In the genomic region with DNA sequence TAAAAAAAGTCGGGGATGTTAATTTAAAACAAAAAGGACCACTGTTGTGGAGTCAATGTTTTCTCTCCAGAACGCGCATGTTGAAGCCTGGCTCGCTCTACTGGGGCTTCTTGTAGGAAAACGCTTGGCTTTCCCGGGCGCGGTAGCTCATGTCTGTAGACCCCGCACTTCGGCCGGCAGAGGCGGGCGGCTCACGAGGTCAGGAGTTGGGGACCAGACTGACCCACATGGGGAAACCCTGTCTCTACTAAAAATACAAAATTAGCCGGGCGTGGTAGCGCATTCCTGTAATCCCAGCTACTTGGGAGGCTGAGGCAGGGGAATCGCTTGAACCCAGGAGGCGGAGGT, we compare ENCODE assay signal across 23 cellular contexts. TPM values are rescaled to one million over a fixed set of nuclear protein-coding genes. Genes with fewer than 3 reads are reported as not detected.
A peak's percentile ranks its signal among the peaks of the same experiment; 100 is the strongest.
DNase-seq lines count a peak whose midpoint lies in the region; ATAC-seq and TF ChIP-seq lines count a peak whose summit lies in the region.
"Had no signal": no experiment of that assay in that cellular context is flagged by ENCODE, and none has a peak within 500 bp of the region (broad histone marks: within the 10 kb centered on the region; RNA-seq: fewer than 3 reads in every experiment).

No MANE protein-coding gene starts in this region.

- WGBS in mammary epithelial cell (ENCODE audit: low coverage, missing lambda C conversion rate), result 31% methylated on average over 8 of the region's 19 CpGs
- WGBS in spleen, 5 donors, result 95 to 98% (median 96%) methylated on average over 19 of the region's 19 CpGs

- no peaks in the 10 kb centered on the region for H3F3A ChIP-seq in GM23338 (replicated peaks; ENCODE audit: low read depth)

- POLR2A ChIA-PET in T-cell (lab: Charles Lee), result no interaction called here

- no TSS peak for BruUV-seq in mammary epithelial cell (replicated peaks; lab: Mats Ljungman, UMichigan)

- H3K27me3 ChIP-seq in GM23338 (ENCODE audit: insufficient read depth), result no peaks in the 10 kb centered on the region
- H3K27me3 ChIP-seq in mammary epithelial cell (ENCODE audit: insufficient read depth, low read length), result no peaks in the 10 kb centered on the region
- no peaks in the 10 kb centered on the region for H3K27me3 ChIP-seq in spleen (replicated peaks in 1 of 7)

- no peak overlapping the region for H3K9ac ChIP-seq in mammary epithelial cell (ENCODE audit: insufficient read depth, low read length)
- H3K9ac ChIP-seq: GM23248 had no signal

- H3K4me1 ChIP-seq in GM23338 (ENCODE audit: insufficient read depth) (0 out of 2 replicates have a peak, but pooled peaks cover 4% of the 10 kb centered on the region), mammary epithelial cell (ENCODE audit: insufficient read depth, low read length) (peaks cover 19% of the 10 kb centered on the region), spleen (peaks cover 0 to 18% (median 2%) of the 10 kb centered on the region in 6 donors)

- H3K9me3 Mint-ChIP-seq in GM23338 (no peaks in the 10 kb centered on the region), T-cell (peaks cover 9 to 14% (median 10%) of the 10 kb centered on the region in 3 donors)

- no peaks in the 10 kb centered on the region for H3K9me2 ChIP-seq in GM23338 (ENCODE audit: insufficient read depth)

- H3K4me2 ChIP-seq in GM23338 (peak overlapping the region; percentile 43; the same call in 1 of the 2 replicates), mammary epithelial cell (ENCODE audit: insufficient read depth, low read depth, low read length) (peak overlapping the region; percentile 75)

- no peaks in the 10 kb centered on the region for H3K36me3 ChIP-seq in GM23338 (ENCODE audit: insufficient read depth)
- H3K36me3 ChIP-seq in mammary epithelial cell (ENCODE audit: insufficient read depth, low read length), result no peaks in the 10 kb centered on the region
- peaks cover 0 to 80% (median 37%) of the 10 kb centered on the region in 6 donors for H3K36me3 ChIP-seq in spleen

- DNase-seq in GM23338 (ENCODE audit: low spot score), result no peak
- DNase-seq in mammary epithelial cell, result no peak
- DNase-seq in left lobe of liver (ENCODE audit: low spot score), result peak; percentile 29
- DNase-seq in spleen, result peak; percentile 40
- no peak for DNase-seq in AML-193 (lab: John Stamatoyannopoulos, UW)
- DNase-seq in T-cell, result no peak
- DNase-seq: Caco-2; CD4-positive, alpha-beta T cell; DMS 273 treated with DMSO at 0.1 percent for 48 hours; DMS79 treated with DMSO at 0.1 percent for 48 hours; GM23248; HCEC 1CT; NCI-H1092 treated with DMSO at 0.1 percent for 48 hours; NCI-H1436 treated with DMSO at 0.1 percent for 48 hours; NCI-H1930; NCI-H2227 treated with DMSO at 0.1 percent for 48 hours; NCI-H510A treated with DMSO at 0.1 percent for 48 hours; NCI-H774; NK-92 treated with Interleukin-12 subunit alpha and Interleukin-12 subunit beta, amount 100 ng/mL, for 24 hours had no signal

- H3K79me2 ChIP-seq in GM23338 (replicated peaks; ENCODE audit: insufficient read depth) (peaks cover 80% of the 10 kb centered on the region), mammary epithelial cell (ENCODE audit: insufficient read depth, low read length) (peaks cover 59% of the 10 kb centered on the region)

- H3K27me3 Mint-ChIP-seq in GM23338 (ENCODE audit: insufficient read depth, low read depth, poor library complexity), result peaks cover 2% of the 10 kb centered on the region
- H3K27me3 Mint-ChIP-seq in T-cell, result no peaks in the 10 kb centered on the region
- H3K27me3 Mint-ChIP-seq: CD4-positive, alpha-beta T cell had no signal

- H3K4me1 Mint-ChIP-seq in GM23338, result peaks cover 5% of the 10 kb centered on the region; the same call in 2 of the 3 replicates
- peaks cover 18 to 25% (median 22%) of the 10 kb centered on the region in 3 donors for H3K4me1 Mint-ChIP-seq in T-cell

- ATAC-seq in GM23338 (no peak), left lobe of liver (no peak), GM19395 (IDR thresholded peaks at IDR 0.05; ENCODE audit: unreplicated experiment) (no peak), T-cell (replicated peaks in 1 of 4) (no peak)

- intact Hi-C loops in mammary epithelial cell (cut with micrococcal nuclease), result no loop called here
- intact Hi-C loops in spleen (cut with DNase I; ENCODE audit: low total_unique reads), result no loop called here

- H3K9me3 ChIP-seq in mammary epithelial cell (replicated peaks; ENCODE audit: insufficient read depth, low read length) (no peaks in the 10 kb centered on the region), spleen (peaks cover 0 to 26% (median 19%) of the 10 kb centered on the region in 8 donors)

- no peak for TF ChIP-seq POLR2A in spleen (IDR thresholded peaks at IDR 0.05)

- H3K4me3 ChIP-seq in GM23338, result no peak overlapping the region
- H3K4me3 ChIP-seq in mammary epithelial cell (replicated peaks in 1 of 3; ENCODE audit: insufficient read depth in 1 of 3, low read depth in 2 of 3, low read length in 3 of 3), result no peak overlapping the region
- no peak overlapping the region for H3K4me3 ChIP-seq in spleen
- H3K4me3 ChIP-seq: GM23248, K562 had no signal

- peak overlapping the region; percentile 45; the same call in 1 of the 2 replicates for H3K27ac ChIP-seq in GM23338 (ENCODE audit: low read depth)
- no peak overlapping the region for H3K27ac ChIP-seq in mammary epithelial cell (ENCODE audit: insufficient read depth, low read depth, low read length)
- H3K27ac ChIP-seq in spleen, result no peak overlapping the region
- H3K27ac ChIP-seq: GM23248, HL-60, RWPE1 had no signal

- in situ Hi-C loops in mammary epithelial cell (cut with MboI; ENCODE audit: low sequenced_read_pairs in 2 of 2), result no loop called here

- H3K27ac Mint-ChIP-seq in GM23338 (no peak overlapping the region), T-cell (no peak overlapping the region)
- H3K27ac Mint-ChIP-seq: CD4-positive, alpha-beta T cell had no signal

- TF ChIP-seq CTCF in GM23338 (conservative IDR thresholded peaks at IDR 0.05; ENCODE audit: low read depth in 2 of 2) (no peak), mammary epithelial cell (conservative IDR thresholded peaks at IDR 0.05 in 1 of 2, IDR thresholded peaks at IDR 0.05 in 1 of 2; ENCODE audit: extremely low read depth in 1 of 2, insufficient read depth in 1 of 2, low read depth in 1 of 2, low read length in 2 of 2) (no peak), spleen (IDR thresholded peaks at IDR 0.05 in 8 of 11, conservative IDR thresholded peaks at IDR 0.05 in 3 of 11) (no peak)

- CTCF ChIA-PET in mammary epithelial cell (lab: Charles Lee; ENCODE audit: low non-redundant PET) (no interaction called here), T-cell (lab: Charles Lee) (no interaction called here)

- dilution Hi-C loops in mammary epithelial cell (cut with HindIII; ENCODE audit: low sequenced_read_pairs), result no loop called here

- peaks cover 42% of the 10 kb centered on the region for H3K36me3 Mint-ChIP-seq in GM23338 (ENCODE audit: low read depth)
- peaks cover 36% of the 10 kb centered on the region for H3K36me3 Mint-ChIP-seq in T-cell

- H4K20me1 ChIP-seq in GM23338 (replicated peaks; ENCODE audit: insufficient read depth) (peaks cover 69% of the 10 kb centered on the region), mammary epithelial cell (ENCODE audit: insufficient read depth, low read length) (no peaks in the 10 kb centered on the region)

- no peak overlapping the region for H2AFZ ChIP-seq in GM23338
- H2AFZ ChIP-seq in mammary epithelial cell (ENCODE audit: low read depth, low read length), result no peak overlapping the region
- H2AFZ ChIP-seq: GM23248 had no signal

- H3K4me3 Mint-ChIP-seq in GM23338, result no peak overlapping the region
- no peak overlapping the region for H3K4me3 Mint-ChIP-seq in T-cell
- H3K4me3 Mint-ChIP-seq: CD4-positive, alpha-beta T cell had no signal

TF ChIP-seq in GM23338, 12 proteins besides CTCF, POLR2A, EP300 and RAD21:
- TF ChIP-seq, protein P1, sequence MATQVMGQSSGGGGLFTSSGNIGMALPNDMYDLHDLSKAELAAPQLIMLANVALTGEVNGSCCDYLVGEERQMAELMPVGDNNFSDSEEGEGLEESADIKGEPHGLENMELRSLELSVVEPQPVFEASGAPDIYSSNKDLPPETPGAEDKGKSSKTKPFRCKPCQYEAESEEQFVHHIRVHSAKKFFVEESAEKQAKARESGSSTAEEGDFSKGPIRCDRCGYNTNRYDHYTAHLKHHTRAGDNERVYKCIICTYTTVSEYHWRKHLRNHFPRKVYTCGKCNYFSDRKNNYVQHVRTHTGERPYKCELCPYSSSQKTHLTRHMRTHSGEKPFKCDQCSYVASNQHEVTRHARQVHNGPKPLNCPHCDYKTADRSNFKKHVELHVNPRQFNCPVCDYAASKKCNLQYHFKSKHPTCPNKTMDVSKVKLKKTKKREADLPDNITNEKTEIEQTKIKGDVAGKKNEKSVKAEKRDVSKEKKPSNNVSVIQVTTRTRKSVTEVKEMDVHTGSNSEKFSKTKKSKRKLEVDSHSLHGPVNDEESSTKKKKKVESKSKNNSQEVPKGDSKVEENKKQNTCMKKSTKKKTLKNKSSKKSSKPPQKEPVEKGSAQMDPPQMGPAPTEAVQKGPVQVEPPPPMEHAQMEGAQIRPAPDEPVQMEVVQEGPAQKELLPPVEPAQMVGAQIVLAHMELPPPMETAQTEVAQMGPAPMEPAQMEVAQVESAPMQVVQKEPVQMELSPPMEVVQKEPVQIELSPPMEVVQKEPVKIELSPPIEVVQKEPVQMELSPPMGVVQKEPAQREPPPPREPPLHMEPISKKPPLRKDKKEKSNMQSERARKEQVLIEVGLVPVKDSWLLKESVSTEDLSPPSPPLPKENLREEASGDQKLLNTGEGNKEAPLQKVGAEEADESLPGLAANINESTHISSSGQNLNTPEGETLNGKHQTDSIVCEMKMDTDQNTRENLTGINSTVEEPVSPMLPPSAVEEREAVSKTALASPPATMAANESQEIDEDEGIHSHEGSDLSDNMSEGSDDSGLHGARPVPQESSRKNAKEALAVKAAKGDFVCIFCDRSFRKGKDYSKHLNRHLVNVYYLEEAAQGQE (IDR thresholded peaks at IDR 0.05; ENCODE audit: unreplicated experiment), result no peak
- TF ChIP-seq CREB1 (CRISPR knock-in tag; IDR thresholded peaks at IDR 0.05; ENCODE audit: low read depth), result no peak
- no peak for TF ChIP-seq STAT1 (IDR thresholded peaks at IDR 0.05; ENCODE audit: unreplicated experiment)

RNA-seq across cellular contexts. Expression of a gene that starts 15.6 kb away (rescaled TPM):
- 60.8 and 62.8 TPM in 2 replicates for total RNA-seq in GM23338 (2014; rRNA removed; shearing (Covaris generic))
- polyA plus RNA-seq in GM23338 (2016; fragmentation: Nextera tagmentation; extraction: Ambion mirVana) (62.2 and 63.3 TPM in 2 replicates), mammary epithelial cell (15.7 TPM), spleen (10 to 100 TPM; 19.9 to 29.6 (median 20.1) TPM)
- total RNA-seq in mammary epithelial cell (10 to 100 TPM; 19.7 to 26.1 TPM), left lobe of liver (11.2 TPM), spleen (10 to 100 TPM; 20.2 to 36.6 (median 31.5) TPM), T-cell (10 to 100 TPM; 40.7 to 55.1 (median 46.2) TPM)
- 8.3 TPM for polyA minus RNA-seq in mammary epithelial cell

Comparison
In these comparisons a context has a peak if more than half of its experiments do, and no peak if none do; other contexts are left out.
1. DNase-seq: peak in left lobe of liver (single experiment) and spleen (single experiment); none in GM23338 (single experiment), mammary epithelial cell (single experiment), AML-193 (0 of 2) and T-cell (0 of 34).